In genomic region chr19:7968796-7969559, GRCh38 we compare ENCODE assay signal across 2 cellular contexts.
TF ChIP-seq lines count a peak whose summit lies in the region.

No MANE protein-coding gene starts in this region.

TF ChIP-seq in GM23338, 12 proteins besides CTCF, POLR2A, EP300 and RAD21:
- TF ChIP-seq ZNF331 (CRISPR knock-in tag; IDR thresholded peaks at IDR 0.05; ENCODE audit: low read depth) (no peak), ZNF462 (CRISPR knock-in tag; IDR thresholded peaks at IDR 0.05) (no peak), EZH2phosphoT487 (IDR thresholded peaks at IDR 0.05; ENCODE audit: unreplicated experiment) (no peak), CREB1 (CRISPR knock-in tag; IDR thresholded peaks at IDR 0.05; ENCODE audit: low read depth) (no peak), ETS1 (IDR thresholded peaks at IDR 0.05) (no peak), EZH2 (IDR thresholded peaks at IDR 0.05; ENCODE audit: low read depth, unreplicated experiment) (no peak), STAT1 (IDR thresholded peaks at IDR 0.05; ENCODE audit: unreplicated experiment) (no peak), NANOG (IDR thresholded peaks at IDR 0.05; ENCODE audit: borderline replicate concordance) (no peak), JUNB (IDR thresholded peaks at IDR 0.05; ENCODE audit: unreplicated experiment) (no peak), POLR2AphosphoS5 (IDR thresholded peaks at IDR 0.05; ENCODE audit: low read depth) (no peak), REST (IDR thresholded peaks at IDR 0.05; ENCODE audit: unreplicated experiment) (no peak), ZNF114 (CRISPR knock-in tag; IDR thresholded peaks at IDR 0.05) (no peak)

TF ChIP-seq in HEK293T, 16 proteins besides CTCF, POLR2A, EP300 and RAD21:
- TF ChIP-seq NFRKB (IDR thresholded peaks at IDR 0.05) (no peak), SUZ12 (IDR thresholded peaks at IDR 0.05) (no peak)
